In the genomic region with DNA sequence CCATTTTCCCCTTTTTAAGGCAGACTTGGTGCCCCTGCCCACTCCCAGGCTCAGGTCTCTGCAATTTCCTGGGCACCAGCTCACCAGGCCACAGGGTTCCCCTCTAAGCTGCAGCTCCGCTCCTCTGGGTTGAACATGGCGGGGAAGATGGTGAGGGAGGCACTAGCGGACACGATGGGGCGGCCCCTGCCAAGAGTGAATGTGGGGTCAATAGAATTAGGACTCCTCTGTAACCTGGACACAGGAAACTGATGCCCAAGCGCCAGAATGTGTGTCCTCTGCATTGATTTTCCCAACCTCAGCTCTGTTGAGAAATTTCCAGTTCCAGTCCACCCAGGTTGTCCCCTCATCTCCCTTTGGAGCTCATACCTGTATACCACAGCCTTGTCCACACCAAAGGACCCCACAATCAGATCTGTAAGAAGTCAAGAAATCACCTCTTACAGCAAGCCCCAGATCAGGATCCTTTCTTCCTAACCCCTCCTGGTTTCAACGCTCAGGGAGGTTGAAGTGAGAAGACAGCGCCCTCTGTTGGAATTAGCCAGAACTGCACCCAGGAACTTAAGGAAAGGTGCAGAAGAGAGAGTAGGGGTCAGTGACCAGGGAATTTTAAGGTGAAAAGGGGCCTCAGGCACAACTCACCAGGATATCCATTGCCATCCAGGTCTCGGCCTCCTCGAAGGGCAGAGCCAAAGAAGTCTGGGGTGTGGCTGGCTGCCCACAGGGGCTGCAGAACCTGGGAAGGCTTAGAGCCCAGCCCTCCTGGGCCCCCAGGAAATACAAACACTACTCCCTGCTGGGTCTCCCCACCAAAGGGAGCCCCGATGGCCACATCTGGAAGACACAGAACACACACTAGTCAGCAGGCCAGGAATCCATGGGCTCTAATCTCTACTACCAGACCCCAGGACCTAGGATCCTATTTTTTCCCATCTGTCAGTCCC, we compare ENCODE assay signal across 8 cellular contexts. TPM values are rescaled to one million over a fixed set of nuclear protein-coding genes. Genes with fewer than 3 reads are reported as not detected.
DNase-seq lines count a peak whose midpoint lies in the region; ATAC-seq and TF ChIP-seq lines count a peak whose summit lies in the region.

No MANE protein-coding gene starts in this region.

- H3K9ac ChIP-seq in parathyroid adenoma: no peak overlapping the region

- peaks cover 52% of the 10 kb centered on the region for H3K36me3 ChIP-seq in cardiac muscle cell
- H3K36me3 ChIP-seq in parathyroid adenoma (ENCODE audit: control insufficient read depth, insufficient read depth, low read length): no peaks in the 10 kb centered on the region

- DNase-seq in cardiac muscle cell (ENCODE audit: low read depth in 1 of 2, low spot score in 1 of 2) (peak; percentile 76 to 82), left cardiac atrium (no peak), NCI-H69 (lab: John Stamatoyannopoulos, UW) (peak; percentile 76), activated T-cell treated with anti-CD3 and anti-CD28 coated beads for 24 hours (ENCODE audit: low read depth) (peak; percentile 55), fibroblast of gingiva (ENCODE audit: low read depth) (peak; percentile 46), NCI-H187 treated with DMSO at 0.1 percent for 48 hours (lab: John Stamatoyannopoulos, UW) (no peak)

- TF ChIP-seq CTCF in cardiac muscle cell (IDR thresholded peaks at IDR 0.05; ENCODE audit: low read depth, low read length) (peak; percentile 95), parathyroid adenoma (IDR thresholded peaks at IDR 0.05) (peak; percentile 98)

- H3K27me3 ChIP-seq in cardiac muscle cell (no peaks in the 10 kb centered on the region), parathyroid adenoma (ENCODE audit: control insufficient read depth, insufficient read depth, low read length) (no peaks in the 10 kb centered on the region)

- H2AFZ ChIP-seq in parathyroid adenoma: no peak overlapping the region

- H3K4me1 ChIP-seq in cardiac muscle cell (ENCODE audit: low read depth) (no peaks in the 10 kb centered on the region), parathyroid adenoma (no peaks in the 10 kb centered on the region)

- ATAC-seq in left cardiac atrium (no peak), HG03045 (IDR thresholded peaks at IDR 0.05; ENCODE audit: unreplicated experiment) (no peak)

- no peak overlapping the region for H3K27ac ChIP-seq in cardiac muscle cell
- H3K27ac ChIP-seq in parathyroid adenoma: no peak overlapping the region

- no peaks in the 10 kb centered on the region for H3K79me2 ChIP-seq in parathyroid adenoma

- H3K4me2 ChIP-seq in parathyroid adenoma (ENCODE audit: low read length): no peak overlapping the region

- H3K9me3 ChIP-seq in cardiac muscle cell (ENCODE audit: low read depth) (no peaks in the 10 kb centered on the region), parathyroid adenoma (ENCODE audit: control insufficient read depth, low read length) (no peaks in the 10 kb centered on the region)

- H3K4me3 ChIP-seq in cardiac muscle cell: no peak overlapping the region
- no peak overlapping the region for H3K4me3 ChIP-seq in parathyroid adenoma (ENCODE audit: low read depth, low read length)

- intact Hi-C loops in left cardiac atrium (cut with DNase I): loop anchor here in 1 of 2 donors (5.0 kb wide), 1 partner anchor 33 kb away; no protein-coding TSS in a partner anchor

RNA-seq across cellular contexts. Expression of a gene that starts 14.7 kb away (rescaled TPM):
- total RNA-seq in cardiac muscle cell (45.9 and 55.8 TPM in 2 replicates), left cardiac atrium (100 to 1,000 TPM in 1 of 2 donors, 10 to 100 TPM in 1; 45.7 to 133 TPM)
- polyA plus RNA-seq in cardiac muscle cell: 52.6 and 53.2 TPM in 2 replicates

RNA-seq across cellular contexts. Expression of a gene that starts 19.8 kb away (rescaled TPM):
- 13.0 and 20.0 TPM in 2 replicates for total RNA-seq in cardiac muscle cell
- polyA plus RNA-seq in cardiac muscle cell: 13.4 and 16.0 TPM in 2 replicates
- total RNA-seq in left cardiac atrium: 10 to 100 TPM; 20.4 to 24.2 TPM

RNA-seq across cellular contexts. Expression of a gene that starts 40.0 kb away (rescaled TPM):
- total RNA-seq in cardiac muscle cell: 0.09 TPM in 1 of 2 replicates, not detected in the other
- not detected in 2 replicates for polyA plus RNA-seq in cardiac muscle cell
- under 1 TPM; 0.29 to 0.55 TPM for total RNA-seq in left cardiac atrium

Comparison
In these comparisons a context has a peak if more than half of its experiments do, and no peak if none do; other contexts are left out.
1. DNase-seq: peak in cardiac muscle cell (2 of 2), NCI-H69 (single experiment), activated T-cell treated with anti-CD3 and anti-CD28 coated beads for 24 hours (single experiment) and fibroblast of gingiva (single experiment); none in left cardiac atrium (single experiment) and NCI-H187 treated with DMSO at 0.1 percent for 48 hours (single experiment).